ENCODE assay signal across 16 cellular contexts in genomic region chr20:58518896-58519593, GRCh38. TPM values are rescaled to one million over a fixed set of nuclear protein-coding genes. Genes with fewer than 3 reads are reported as not detected.
DNase-seq lines count a peak whose midpoint lies in the region; ATAC-seq and TF ChIP-seq lines count a peak whose summit lies in the region.
"Had no signal": no experiment of that assay in that cellular context is flagged by ENCODE, and none has a peak within 500 bp of the region (broad histone marks: within the 10 kb centered on the region; RNA-seq: fewer than 3 reads in every experiment).

No MANE protein-coding gene starts in this region.

- no peak for ATAC-seq in left ventricle myocardium superior
- no peak for ATAC-seq in left lobe of liver
- ATAC-seq: A549, HCT116 had no signal

- peak; percentile 42 for DNase-seq in right atrium auricular region (ENCODE audit: low spot score)
- no peak for DNase-seq in left ventricle myocardium superior
- DNase-seq in left lobe of liver (ENCODE audit: low spot score): peak; percentile 23
- peak; percentile 19 for DNase-seq in sigmoid colon
- no peak for DNase-seq in NCI-H446 (lab: John Stamatoyannopoulos, UW)
- no peak for DNase-seq in smooth muscle cell (lab: John Stamatoyannopoulos, UW; ENCODE audit: unreplicated experiment)
- no peak for DNase-seq in NCI-H1436 treated with DMSO at 0.1 percent for 48 hours (lab: John Stamatoyannopoulos, UW)
- DNase-seq: AML-193; CD4-positive, alpha-beta T cell; GM23248; HFFc6 had no signal

- 75 to 82% methylated on average over 7 of the region's 7 CpGs for WGBS in sigmoid colon, 2 donors
- 91% methylated on average over 7 of the region's 7 CpGs for WGBS in smooth muscle cell (ENCODE audit: low lambda C conversion rate)

- no peaks in the 10 kb centered on the region for H4K20me1 ChIP-seq in smooth muscle cell (ENCODE audit: low read depth)

- no peak overlapping the region for H3K4me3 ChIP-seq in right atrium auricular region
- no peak overlapping the region for H3K4me3 ChIP-seq in sigmoid colon
- H3K4me3 ChIP-seq in smooth muscle cell: no peak overlapping the region
- H3K4me3 ChIP-seq: A549, GM23248 had no signal

- H3K9ac ChIP-seq in smooth muscle cell (ENCODE audit: low read depth): no peak overlapping the region
- H3K9ac ChIP-seq: GM23248 had no signal

- no peaks in the 10 kb centered on the region for H3K36me3 ChIP-seq in right atrium auricular region
- no peaks in the 10 kb centered on the region for H3K36me3 ChIP-seq in sigmoid colon
- no peaks in the 10 kb centered on the region for H3K36me3 ChIP-seq in smooth muscle cell (ENCODE audit: low read depth)

- no peak overlapping the region for H3K27ac ChIP-seq in right atrium auricular region
- no peak overlapping the region for H3K27ac ChIP-seq in sigmoid colon
- no peak overlapping the region for H3K27ac ChIP-seq in smooth muscle cell (ENCODE audit: low read depth)
- H3K27ac ChIP-seq: 22Rv1, A549, C4-2B, GM23248 had no signal

- no peak for TF ChIP-seq EP300 in sigmoid colon (IDR thresholded peaks at IDR 0.05)

- H3K27me3 ChIP-seq in right atrium auricular region (peaks cover 0 to 6% of the 10 kb centered on the region in 2 donors), sigmoid colon (peaks cover 0 to 13% (median 6%) of the 10 kb centered on the region in 3 donors), smooth muscle cell (ENCODE audit: low read depth) (peaks cover 7% of the 10 kb centered on the region)

- no peak for TF ChIP-seq CTCF in right atrium auricular region (IDR thresholded peaks at IDR 0.05)
- no peak for TF ChIP-seq CTCF in sigmoid colon (IDR thresholded peaks at IDR 0.05)
- TF ChIP-seq CTCF in smooth muscle cell (IDR thresholded peaks at IDR 0.05; ENCODE audit: borderline replicate concordance, insufficient read depth, poor library complexity, severe bottlenecking): no peak

- H3K4me2 ChIP-seq in smooth muscle cell: no peak overlapping the region
- H3K4me2 ChIP-seq: A549 had no signal

- H3K9me3 ChIP-seq in right atrium auricular region (no peaks in the 10 kb centered on the region), sigmoid colon (no peaks in the 10 kb centered on the region), smooth muscle cell (replicated peaks; ENCODE audit: low read depth) (no peaks in the 10 kb centered on the region)
- H3K9me3 ChIP-seq: A549, Caco-2 had no signal

- no peaks in the 10 kb centered on the region for H3F3A ChIP-seq in smooth muscle cell (ENCODE audit: low read depth)

- H3K4me1 ChIP-seq in right atrium auricular region: peaks cover 0 to 9% of the 10 kb centered on the region in 2 donors
- peaks cover 0 to 20% (median 15%) of the 10 kb centered on the region in 4 donors for H3K4me1 ChIP-seq in sigmoid colon
- H3K4me1 ChIP-seq in smooth muscle cell (ENCODE audit: low read depth): peaks cover 27% of the 10 kb centered on the region
- H3K4me1 ChIP-seq: A549, Caco-2 had no signal

- H2AFZ ChIP-seq in smooth muscle cell (ENCODE audit: low read depth): no peak overlapping the region
- H2AFZ ChIP-seq: GM23248 had no signal

- no peak for TF ChIP-seq POLR2A in sigmoid colon (IDR thresholded peaks at IDR 0.05)

- no peaks in the 10 kb centered on the region for H3K79me2 ChIP-seq in smooth muscle cell (ENCODE audit: low read depth)

- intact Hi-C loops in left ventricle myocardium superior (cut with micrococcal nuclease): no loop called here
- intact Hi-C loops in sigmoid colon (cut with DNase I): no loop called here

RNA-seq across cellular contexts. Expression of gene APCDD1L, which starts 3.8 kb away (rescaled TPM):
- total RNA-seq in right atrium auricular region (1 to 10 TPM in 1 of 2 donors, under 1 TPM in 1; 0.89 to 1.5 TPM), left ventricle myocardium superior (0.25 TPM), left lobe of liver (0.13 TPM), sigmoid colon (1 to 10 TPM in 3 of 4 donors, under 1 TPM in 1; 0.33 to 1.9 (median 1.6) TPM), smooth muscle cell (8.1 and 9.4 TPM in 2 replicates)
- polyA plus RNA-seq in sigmoid colon (under 1 TPM in 2 of 3 donors, not detected in 1; 0.22 to 0.23 TPM), smooth muscle cell (18.3 and 20.6 TPM in 2 replicates)
- total RNA-seq: Caco-2; CD4-positive, alpha-beta T cell had no signal
- polyA plus RNA-seq: A549 had no signal

Comparison
In these comparisons a context has a peak if more than half of its experiments do, and no peak if none do; other contexts are left out.
1. DNase-seq: peak in right atrium auricular region (single experiment), left lobe of liver (single experiment) and sigmoid colon (single experiment); none in left ventricle myocardium superior (single experiment), NCI-H446 (0 of 2), smooth muscle cell (single experiment) and NCI-H1436 treated with DMSO at 0.1 percent for 48 hours (single experiment).